In genomic region chr16:20383106-20384029, GRCh38 we compare ENCODE assay signal across 10 cellular contexts. TPM values are rescaled to one million over a fixed set of nuclear protein-coding genes. Genes with fewer than 3 reads are reported as not detected.
DNase-seq lines count a peak whose midpoint lies in the region; ATAC-seq and TF ChIP-seq lines count a peak whose summit lies in the region.
"Had no signal": no experiment of that assay in that cellular context is flagged by ENCODE, and none has a peak within 500 bp of the region (broad histone marks: within the 10 kb centered on the region; RNA-seq: fewer than 3 reads in every experiment).

No MANE protein-coding gene starts in this region.

- DNase-seq in SIG-M5 treated with dmso at 0.1 percent for 504 hours (lab: John Stamatoyannopoulos, UW; ENCODE audit: unreplicated experiment) (peak; percentile 67), SIG-M5 (lab: John Stamatoyannopoulos, UW) (no peak), RPMI7951 (ENCODE audit: low read depth) (peak; percentile 47), cardiac muscle cell (ENCODE audit: low read depth in 1 of 2, low spot score in 1 of 2) (peak; percentile 76 to 81), prostate gland (ENCODE audit: low spot score) (peak; percentile 61)
- DNase-seq in activated naive CD8-positive, alpha-beta T cell treated with anti-CD3 and anti-CD28 coated beads for 36 hours: peak; percentile 39

- peak overlapping the region; percentile 73; the same call in 1 of the 2 replicates for H2AFZ ChIP-seq in Loucy (ENCODE audit: low read length)

- H3K4me2 ChIP-seq in Loucy (ENCODE audit: low read depth, low read length, poor library complexity, severe bottlenecking): no peak overlapping the region

- H3K27me3 Mint-ChIP-seq in activated naive CD8-positive, alpha-beta T cell treated with anti-CD3 and anti-CD28 coated beads for 36 hours: peaks cover 18% of the 10 kb centered on the region

- H3K27me3 ChIP-seq in Loucy (ENCODE audit: insufficient read depth, low read length, poor library complexity, severe bottlenecking) (no peaks in the 10 kb centered on the region), cardiac muscle cell (peaks cover 7% of the 10 kb centered on the region), prostate gland (replicated peaks; ENCODE audit: insufficient read depth) (no peaks in the 10 kb centered on the region)

- 26% methylated on average over 11 of the region's 11 CpGs for WGBS in prostate gland

- no peaks in the 10 kb centered on the region for H3K9me2 ChIP-seq in Loucy (replicated peaks; ENCODE audit: low read depth, low read length)

- H4K20me1 ChIP-seq in Loucy (ENCODE audit: insufficient read depth, low read length, poor library complexity, severe bottlenecking): no peaks in the 10 kb centered on the region

- H3K27ac Mint-ChIP-seq in activated naive CD8-positive, alpha-beta T cell treated with anti-CD3 and anti-CD28 coated beads for 36 hours: no peak overlapping the region
- H3K27ac Mint-ChIP-seq: CD8-positive, alpha-beta memory T cell had no signal

- no peaks in the 10 kb centered on the region for H3K36me3 ChIP-seq in Loucy (ENCODE audit: insufficient read depth, low read length)
- H3K36me3 ChIP-seq in cardiac muscle cell: no peaks in the 10 kb centered on the region
- no peaks in the 10 kb centered on the region for H3K36me3 ChIP-seq in prostate gland

- TF ChIP-seq CTCF in Loucy (conservative IDR thresholded peaks at IDR 0.05; ENCODE audit: low read length) (peak; percentile 81), cardiac muscle cell (IDR thresholded peaks at IDR 0.05; ENCODE audit: low read depth, low read length) (peak; percentile 80), prostate gland (IDR thresholded peaks at IDR 0.05) (peak; percentile 65 to 79 (median 74))

- no peaks in the 10 kb centered on the region for H3K4me1 Mint-ChIP-seq in activated naive CD8-positive, alpha-beta T cell treated with anti-CD3 and anti-CD28 coated beads for 36 hours
- H3K4me1 Mint-ChIP-seq: CD8-positive, alpha-beta memory T cell had no signal

- no peaks in the 10 kb centered on the region for H3F3A ChIP-seq in Loucy (ENCODE audit: low read depth)

- H3K9me3 ChIP-seq in Loucy (ENCODE audit: insufficient read depth, low read depth, low read length) (no peaks in the 10 kb centered on the region), cardiac muscle cell (ENCODE audit: low read depth) (no peaks in the 10 kb centered on the region), prostate gland (no peaks in the 10 kb centered on the region)

- no peaks in the 10 kb centered on the region for H3K79me2 ChIP-seq in Loucy (ENCODE audit: insufficient read depth, low read length)

- H3K27ac ChIP-seq in cardiac muscle cell (no peak overlapping the region), prostate gland (no peak overlapping the region)
- H3K27ac ChIP-seq: epithelial cell of prostate had no signal

- no peak for TF ChIP-seq POLR2A in prostate gland (IDR thresholded peaks at IDR 0.05)

- intact Hi-C loops in prostate gland (cut with DNase I): loop anchor here (5.0 kb wide), 1 partner anchor 476 kb away; no protein-coding TSS in a partner anchor

- no peaks in the 10 kb centered on the region for H3K9me3 Mint-ChIP-seq in activated naive CD8-positive, alpha-beta T cell treated with anti-CD3 and anti-CD28 coated beads for 36 hours
- H3K9me3 Mint-ChIP-seq: CD8-positive, alpha-beta memory T cell had no signal

- H3K36me3 Mint-ChIP-seq in activated naive CD8-positive, alpha-beta T cell treated with anti-CD3 and anti-CD28 coated beads for 36 hours: no peaks in the 10 kb centered on the region
- H3K36me3 Mint-ChIP-seq: CD8-positive, alpha-beta memory T cell had no signal

- no peak overlapping the region for H3K4me3 Mint-ChIP-seq in activated naive CD8-positive, alpha-beta T cell treated with anti-CD3 and anti-CD28 coated beads for 36 hours

- H3K4me3 ChIP-seq in Loucy (ENCODE audit: low read length, poor library complexity, severe bottlenecking) (no peak overlapping the region), cardiac muscle cell (no peak overlapping the region), prostate gland (no peak overlapping the region)

- ATAC-seq in HG03097 (IDR thresholded peaks at IDR 0.05; ENCODE audit: low FRiP score, unreplicated experiment): no peak

- no peaks in the 10 kb centered on the region for H3K4me1 ChIP-seq in Loucy (ENCODE audit: insufficient read depth, low read length, poor library complexity, severe bottlenecking)
- no peaks in the 10 kb centered on the region for H3K4me1 ChIP-seq in cardiac muscle cell (ENCODE audit: low read depth)
- no peaks in the 10 kb centered on the region for H3K4me1 ChIP-seq in prostate gland (replicated peaks)

- no peak overlapping the region for H3K9ac ChIP-seq in Loucy (ENCODE audit: low read depth, low read length, poor library complexity, severe bottlenecking)

RNA-seq across cellular contexts. Expression of gene PDILT, which starts 21.2 kb away (rescaled TPM):
- not detected in 2 replicates for total RNA-seq in RPMI7951 (2014; rRNA removed; shearing (Covaris generic))
- total RNA-seq in activated naive CD8-positive, alpha-beta T cell treated with anti-CD3 and anti-CD28 coated beads for 36 hours: not detected
- total RNA-seq in cardiac muscle cell (not detected in 2 replicates), prostate gland (1 to 10 TPM in 1 of 2 donors, under 1 TPM in 1; 0.87 to 2.4 TPM)
- polyA plus RNA-seq in cardiac muscle cell: not detected in 2 replicates
- total RNA-seq: CD8-positive, alpha-beta memory T cell had no signal
- polyA plus RNA-seq: CD8-positive, alpha-beta memory T cell had no signal

RNA-seq across cellular contexts. Expression of gene ACSM5, which starts 26.0 kb away (rescaled TPM):
- not detected in 2 replicates for total RNA-seq in RPMI7951 (2014; rRNA removed; shearing (Covaris generic))
- total RNA-seq in activated naive CD8-positive, alpha-beta T cell treated with anti-CD3 and anti-CD28 coated beads for 36 hours: not detected
- total RNA-seq in cardiac muscle cell (0.25 TPM in 1 of 2 replicates, not detected in the other), prostate gland (1 to 10 TPM; 1.1 to 9.7 TPM)
- polyA plus RNA-seq in cardiac muscle cell: 0.16 TPM in 1 of 2 replicates, not detected in the other
- total RNA-seq: CD8-positive, alpha-beta memory T cell had no signal
- polyA plus RNA-seq: CD8-positive, alpha-beta memory T cell had no signal

RNA-seq across cellular contexts. Expression of gene UMOD, which starts 30.9 kb away (rescaled TPM):
- not detected in 2 replicates for total RNA-seq in RPMI7951 (2014; rRNA removed; shearing (Covaris generic))
- not detected for total RNA-seq in activated naive CD8-positive, alpha-beta T cell treated with anti-CD3 and anti-CD28 coated beads for 36 hours
- not detected in 2 replicates for total RNA-seq in cardiac muscle cell
- not detected in 2 replicates for polyA plus RNA-seq in cardiac muscle cell
- 1 to 10 TPM in 1 of 2 donors, not detected in 1; 1.5 TPM for total RNA-seq in prostate gland
- total RNA-seq: CD8-positive, alpha-beta memory T cell had no signal
- polyA plus RNA-seq: CD8-positive, alpha-beta memory T cell had no signal

RNA-seq across cellular contexts. Expression of gene GP2, which starts 56.1 kb away (rescaled TPM):
- not detected in 2 replicates for total RNA-seq in RPMI7951 (2014; rRNA removed; shearing (Covaris generic))
- not detected for total RNA-seq in activated naive CD8-positive, alpha-beta T cell treated with anti-CD3 and anti-CD28 coated beads for 36 hours
- not detected in 2 replicates for total RNA-seq in cardiac muscle cell
- polyA plus RNA-seq in cardiac muscle cell: not detected in 2 replicates
- 100 to 1,000 TPM in 1 of 2 donors, 10 to 100 TPM in 1; 29.8 to 971 TPM for total RNA-seq in prostate gland
- total RNA-seq: CD8-positive, alpha-beta memory T cell had no signal
- polyA plus RNA-seq: CD8-positive, alpha-beta memory T cell had no signal
